Comparison of ENCODE assay signal across 17 cellular contexts in the genomic region with DNA sequence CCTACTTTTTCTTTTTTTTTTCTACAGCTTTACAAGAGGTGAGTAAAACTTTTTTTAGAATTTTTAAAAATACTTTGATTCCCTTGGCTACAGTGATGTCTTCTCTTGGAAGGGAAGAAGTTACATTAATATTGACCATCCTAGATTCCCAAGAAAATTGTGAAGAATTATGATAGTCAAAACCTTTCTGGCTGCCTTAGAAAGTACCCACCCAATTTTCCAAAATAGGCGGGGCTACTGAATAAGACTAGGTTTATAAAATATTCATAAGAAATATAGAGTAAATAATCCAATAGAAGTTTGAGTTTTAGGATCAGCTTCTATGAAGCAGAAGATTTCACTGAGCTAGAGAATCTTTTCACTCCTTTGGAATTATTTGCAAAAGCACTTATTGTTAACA. TPM values are rescaled to one million over a fixed set of nuclear protein-coding genes. Genes with fewer than 3 reads are reported as not detected.
DNase-seq lines count a peak whose midpoint lies in the region; ATAC-seq and TF ChIP-seq lines count a peak whose summit lies in the region.
"Had no signal": no experiment of that assay in that cellular context is flagged by ENCODE, and none has a peak within 500 bp of the region (broad histone marks: within the 10 kb centered on the region; RNA-seq: fewer than 3 reads in every experiment).

No MANE protein-coding gene starts in this region.

- DNase-seq in breast epithelium (ENCODE audit: low spot score in 2 of 2) (no peak), MCF 10A (ENCODE audit: unreplicated experiment) (no peak), dedifferentiated amniotic fluid mesenchymal stem cell (ENCODE audit: extremely low spot score) (peak; percentile 31), myocyte (ENCODE audit: low read depth) (peak; percentile 50), upper lobe of right lung (no peak), NCI-H345 treated with DMSO at 0.1 percent for 48 hours (lab: John Stamatoyannopoulos, UW; ENCODE audit: unreplicated experiment) (no peak), GM20000 (ENCODE audit: low spot score) (no peak)
- DNase-seq in T-helper 2 cell treated with Interferon-gamma antibody and Interleukin-4, amounts not matched to agents 5 μg/mL and 100 μg/mL, for 36 hours (ENCODE audit: low spot score): no peak
- DNase-seq: activated CD4-positive, alpha-beta T cell treated with anti-CD3 and anti-CD28 coated beads, Interleukin-2, amount 50 U/mL, for 48 hours; activated T-cell treated with anti-CD3 and anti-CD28 coated beads, Interleukin-2, amount 50 U/mL, for 48 hours; CD8-positive, alpha-beta T cell; natural killer cell; NCI-H2081; NCI-H748 treated with DMSO at 0.1 percent for 48 hours; retina had no signal

- H3K9me3 Mint-ChIP-seq in MCF 10A (ENCODE audit: unreplicated experiment): no peaks in the 10 kb centered on the region
- H3K9me3 Mint-ChIP-seq in T-helper 2 cell treated with Interferon-gamma antibody and Interleukin-4, amounts not matched to agents 5 μg/mL and 100 μg/mL, for 36 hours: no peaks in the 10 kb centered on the region
- H3K9me3 Mint-ChIP-seq: CD8-positive, alpha-beta T cell; natural killer cell had no signal

- POLR2A ChIA-PET in MCF 10A (lab: Yijun Ruan, JAX): interaction anchor here (1.0 to 1.1 kb wide), 2 partner anchors 9 to 111 kb away, joined by 3 to 5 read pairs; no protein-coding TSS in a partner anchor

- TF ChIP-seq POLR2A in breast epithelium (IDR thresholded peaks at IDR 0.05): no peak

- no peaks in the 10 kb centered on the region for H3K36me3 ChIP-seq in breast epithelium
- peaks cover 19% of the 10 kb centered on the region for H3K36me3 ChIP-seq in upper lobe of right lung

- H3K27me3 ChIP-seq in breast epithelium (no peaks in the 10 kb centered on the region), upper lobe of right lung (no peaks in the 10 kb centered on the region)

- H3K4me1 ChIP-seq in breast epithelium: no peaks in the 10 kb centered on the region
- H3K4me1 ChIP-seq in upper lobe of right lung: no peaks in the 10 kb centered on the region

- TF ChIP-seq CTCF in breast epithelium (IDR thresholded peaks at IDR 0.05) (no peak), MCF 10A (IDR thresholded peaks at IDR 0.05; ENCODE audit: unreplicated experiment) (no peak), upper lobe of right lung (IDR thresholded peaks at IDR 0.05) (no peak), GM20000 (IDR thresholded peaks at IDR 0.05; ENCODE audit: extremely low read depth, missing control alignments) (no peak)

- no peaks in the 10 kb centered on the region for H3K36me3 Mint-ChIP-seq in MCF 10A (ENCODE audit: insufficient read depth, unreplicated experiment)
- H3K36me3 Mint-ChIP-seq in T-helper 2 cell treated with Interferon-gamma antibody and Interleukin-4, amounts not matched to agents 5 μg/mL and 100 μg/mL, for 36 hours (ENCODE audit: low read depth): no peaks in the 10 kb centered on the region
- H3K36me3 Mint-ChIP-seq: activated naive CD8-positive, alpha-beta T cell; CD8-positive, alpha-beta T cell; natural killer cell had no signal

- H3K27ac ChIP-seq in breast epithelium: no peak overlapping the region
- H3K27ac ChIP-seq in upper lobe of right lung: no peak overlapping the region
- H3K27ac ChIP-seq: epithelial cell of prostate had no signal

- no peaks in the 10 kb centered on the region for H3K27me3 Mint-ChIP-seq in MCF 10A (ENCODE audit: insufficient read depth, unreplicated experiment)
- H3K27me3 Mint-ChIP-seq in T-helper 2 cell treated with Interferon-gamma antibody and Interleukin-4, amounts not matched to agents 5 μg/mL and 100 μg/mL, for 36 hours (ENCODE audit: low read depth): peaks cover 6% of the 10 kb centered on the region

- intact Hi-C loops in breast epithelium (cut with DNase I; ENCODE audit: low total_unique reads): no loop called here
- intact Hi-C loops in MCF 10A (cut with micrococcal nuclease): loop anchor here (10.0 kb wide), 1 partner anchor 493 kb away; the partner anchor contains the start of gene GNGT1
- intact Hi-C loops in upper lobe of right lung (cut with DNase I): loop anchor here (10.0 kb wide), 1 partner anchor 103 kb away; no protein-coding TSS in a partner anchor

- no peak overlapping the region for H3K4me3 Mint-ChIP-seq in MCF 10A (ENCODE audit: unreplicated experiment)
- H3K4me3 Mint-ChIP-seq in T-helper 2 cell treated with Interferon-gamma antibody and Interleukin-4, amounts not matched to agents 5 μg/mL and 100 μg/mL, for 36 hours: no peak overlapping the region
- H3K4me3 Mint-ChIP-seq: activated naive CD8-positive, alpha-beta T cell; CD8-positive, alpha-beta T cell; natural killer cell had no signal

- no peaks in the 10 kb centered on the region for H3K9me3 ChIP-seq in breast epithelium
- no peaks in the 10 kb centered on the region for H3K9me3 ChIP-seq in upper lobe of right lung

- no peaks in the 10 kb centered on the region for H3K4me1 Mint-ChIP-seq in MCF 10A (ENCODE audit: insufficient read depth, unreplicated experiment)
- H3K4me1 Mint-ChIP-seq in T-helper 2 cell treated with Interferon-gamma antibody and Interleukin-4, amounts not matched to agents 5 μg/mL and 100 μg/mL, for 36 hours (ENCODE audit: low read depth): peaks cover 13% of the 10 kb centered on the region

- H3K27ac Mint-ChIP-seq in MCF 10A (ENCODE audit: low read depth, unreplicated experiment): no peak overlapping the region
- no peak overlapping the region for H3K27ac Mint-ChIP-seq in T-helper 2 cell treated with Interferon-gamma antibody and Interleukin-4, amounts not matched to agents 5 μg/mL and 100 μg/mL, for 36 hours
- H3K27ac Mint-ChIP-seq: activated naive CD8-positive, alpha-beta T cell; CD8-positive, alpha-beta T cell; natural killer cell had no signal

- peak overlapping the region; percentile 7 to 68 (median 52) for H3K4me3 ChIP-seq in breast epithelium
- H3K4me3 ChIP-seq in upper lobe of right lung: peak overlapping the region; percentile 57

- CTCF ChIA-PET in MCF 10A (lab: Yijun Ruan, JAX): interaction anchor here (0.6 to 6.2 kb wide), 9 partner anchors 13 to 847 kb away, joined by 3 to 128 read pairs (median 5); no protein-coding TSS in a partner anchor

- no peak for ATAC-seq in upper lobe of right lung
- ATAC-seq: CD8-positive, alpha-beta T cell; natural killer cell had no signal

- BruUV-seq in MCF 10A (replicated peaks; lab: Mats Ljungman, UMichigan): no TSS peak

RNA-seq across cellular contexts. Expression of gene COL1A2, which starts 3.0 kb away (rescaled TPM):
- 100 to 1,000 TPM in 2 of 3 donors, 10 to 100 TPM in 1; 94.5 to 300 (median 113) TPM for total RNA-seq in breast epithelium
- total RNA-seq in MCF 10A (2022): not detected in 2 replicates
- total RNA-seq in myocyte: 1,439 and 1,654 TPM in 2 replicates
- polyA plus RNA-seq in myocyte (2012): 6,351 TPM
- total RNA-seq in upper lobe of right lung: 321 TPM
- total RNA-seq: CD8-positive, alpha-beta T cell; natural killer cell had no signal

Comparison
In these comparisons a context has a peak if more than half of its experiments do, and no peak if none do; other contexts are left out.
1. RNA of gene COL1A2, which starts 3.0 kb away (total RNA-seq): 1,439 to 1,654 TPM in myocyte, 321 TPM in upper lobe of right lung (single experiment) and 94.5 to 300 TPM in breast epithelium; not detected in MCF 10A; every median in the first group is over 10 times any median in the second.
2. DNase-seq: peak in dedifferentiated amniotic fluid mesenchymal stem cell (single experiment) and myocyte (single experiment); none in breast epithelium (0 of 2), MCF 10A (single experiment), upper lobe of right lung (single experiment), NCI-H345 treated with DMSO at 0.1 percent for 48 hours (single experiment), T-helper 2 cell treated with Interferon-gamma antibody and Interleukin-4, amounts not matched to agents 5 μg/mL and 100 μg/mL, for 36 hours (single experiment) and GM20000 (single experiment).